28 cellular contexts compared by ENCODE assay signal in genomic region chr4:90174622-90175023, GRCh38. TPM values are rescaled to one million over a fixed set of nuclear protein-coding genes. Genes with fewer than 3 reads are reported as not detected.
DNase-seq lines count a peak whose midpoint lies in the region; ATAC-seq, FAIRE-seq and TF ChIP-seq lines count a peak whose summit lies in the region.
"Had no signal": no experiment of that assay in that cellular context is flagged by ENCODE, and none has a peak within 500 bp of the region (broad histone marks: within the 10 kb centered on the region; RNA-seq: fewer than 3 reads in every experiment).

No MANE protein-coding gene starts in this region.

- H3K9me2 ChIP-seq in HCT116 (ENCODE audit: insufficient read depth) = no peaks in the 10 kb centered on the region
- no peaks in the 10 kb centered on the region for H3K9me2 ChIP-seq in PC-9 (ENCODE audit: insufficient read depth)

- ATAC-seq in HCT116 = peak; percentile 71
- no peak for ATAC-seq in right lobe of liver
- ATAC-seq: HepG2; natural killer cell treated with Interleukin-12 subunit alpha and Interleukin-12 subunit beta and Interleukin-15 and Interleukin-18, amount 100 ng/mL, for 72 hours; stimulated activated naive CD8-positive, alpha-beta T cell treated with anti-CD3 and anti-CD28 coated beads, Interleukin-15, Interleukin-2, amounts not matched to agents 100 U/mL and 50 U/mL, for 24 hours had no signal

- 35% methylated on average over 3 of the region's 3 CpGs for WGBS in right lobe of liver (ENCODE audit: insufficient coverage, low coverage, low lambda C conversion rate, missing lambda C conversion rate)

- intact Hi-C loops in HCT116 (cut with micrococcal nuclease) (no loop called here), PC-9 (cut with micrococcal nuclease; ENCODE audit: unreplicated experiment) (no loop called here), right lobe of liver (cut with DNase I) (no loop called here), vagina (cut with DNase I) (no loop called here)

- peaks cover 11% of the 10 kb centered on the region; the same call in 1 of the 2 replicates for H3F3A ChIP-seq in PC-9 (ENCODE audit: insufficient read depth, low read depth)

- H3K4me1 ChIP-seq in HCT116 (ENCODE audit: control insufficient read depth in 1 of 2, insufficient read depth in 2 of 2, low read length in 2 of 2) = peaks cover 13 to 23% of the 10 kb centered on the region in 2 experiments
- H3K4me1 ChIP-seq in PC-9 (replicated peaks; ENCODE audit: insufficient read depth) = peaks cover 25% of the 10 kb centered on the region
- H3K4me1 ChIP-seq in keratinocyte (ENCODE audit: control insufficient read depth, extremely low read depth, insufficient read depth, low read length) = peaks cover 8% of the 10 kb centered on the region
- H3K4me1 ChIP-seq in right lobe of liver = no peaks in the 10 kb centered on the region
- H3K4me1 ChIP-seq in vagina = no peaks in the 10 kb centered on the region
- H3K4me1 ChIP-seq: adrenal gland, breast epithelium, parathyroid adenoma, SJSA1 had no signal

- peak; percentile 12; the same call in 1 of the 2 replicates for TF ChIP-seq RAD21 in HCT116 (IDR thresholded peaks at IDR 0.05; ENCODE audit: low read depth)

- DNase-seq in HCT116 (ENCODE audit: low read depth, low spot score) (peak; percentile 51), PC-9 (peak; percentile 16 to 90), keratinocyte (ENCODE audit: low read depth, low spot score) (peak; percentile 9), renal cortical epithelial cell (ENCODE audit: low read depth) (peak; percentile 76), NK-92 (lab: John Stamatoyannopoulos, UW; ENCODE audit: unreplicated experiment) (no peak), right lobe of liver (no peak), SHP77 (lab: John Stamatoyannopoulos, UW) (no peak), vagina (ENCODE audit: extremely low spot score in 2 of 2) (no peak)
- DNase-seq: activated CD4-positive, alpha-beta T cell treated with anti-CD3 and anti-CD28 coated beads, Interleukin-2, amount 10 ng/mL, durations not matched to agents 7 days and 5 days; activated gamma-delta T cell treated with Interleukin-2 at 50 U/mL for 16 hours; adrenal gland; CD4-positive, alpha-beta memory T cell; cortex of kidney; DMS79 treated with DMSO at 0.1 percent for 48 hours; HCEC 1CT; heart right ventricle; MG63; NCI-H146; NCI-H69; OCI-M1; stimulated activated CD4-positive, alpha-beta T cell treated with anti-CD3 and anti-CD28 coated beads, Interleukin-2, amount 100 ng/mL, for 24 hours; stimulated activated naive CD8-positive, alpha-beta T cell treated with anti-CD3 and anti-CD28 coated beads, Interleukin-15, Interleukin-2, amounts not matched to agents 100 U/mL and 50 U/mL, for 24 hours; transverse colon had no signal

- H3K9me3 ChIP-seq in HCT116 (ENCODE audit: control insufficient read depth in 1 of 2, insufficient read depth in 1 of 2, low read depth in 1 of 2, low read length in 2 of 2) (no peaks in the 10 kb centered on the region), PC-9 (ENCODE audit: insufficient read depth, low read depth) (no peaks in the 10 kb centered on the region), keratinocyte (ENCODE audit: control insufficient read depth, low read depth, low read length) (no peaks in the 10 kb centered on the region), right lobe of liver (no peaks in the 10 kb centered on the region), vagina (no peaks in the 10 kb centered on the region)
- H3K9me3 ChIP-seq: adrenal gland, breast epithelium, MG63, SJSA1, transverse colon had no signal

- H4K20me1 ChIP-seq in HCT116 (ENCODE audit: insufficient read depth) = no peaks in the 10 kb centered on the region
- H4K20me1 ChIP-seq in PC-9 (ENCODE audit: insufficient read depth) = no peaks in the 10 kb centered on the region
- no peaks in the 10 kb centered on the region for H4K20me1 ChIP-seq in keratinocyte (ENCODE audit: control insufficient read depth, extremely low read depth, insufficient read depth, low read length)

- H3K79me2 ChIP-seq in HCT116 (ENCODE audit: insufficient read depth, low read length) = no peaks in the 10 kb centered on the region
- no peaks in the 10 kb centered on the region for H3K79me2 ChIP-seq in PC-9 (ENCODE audit: low read depth)
- H3K79me2 ChIP-seq in keratinocyte (ENCODE audit: control insufficient read depth, insufficient read depth, low read length) = no peaks in the 10 kb centered on the region
- H3K79me2 ChIP-seq: parathyroid adenoma had no signal

- no TSS peak for BruUV-seq in HCT116 (replicated peaks; lab: Mats Ljungman, UMichigan)
- no TSS peak for BruUV-seq in PC-9 (replicated peaks; lab: Mats Ljungman, UMichigan)

- TF ChIP-seq CTCF in HCT116 (IDR thresholded peaks at IDR 0.05 in 2 of 3, conservative IDR thresholded peaks at IDR 0.05 in 1 of 3; ENCODE audit: borderline replicate concordance in 1 of 3, insufficient read depth in 1 of 3, low read depth in 2 of 3, low read length in 2 of 3) (no peak), PC-9 (conservative IDR thresholded peaks at IDR 0.05) (no peak), keratinocyte (optimal IDR thresholded peaks at IDR 0.05 in 1 of 3, IDR thresholded peaks at IDR 0.05 in 1 of 3, conservative IDR thresholded peaks at IDR 0.05 in 1 of 3; ENCODE audit: extremely low read depth in 1 of 3, insufficient read depth in 2 of 3, low read length in 3 of 3) (no peak), right lobe of liver (IDR thresholded peaks at IDR 0.05) (no peak), vagina (IDR thresholded peaks at IDR 0.05) (no peak)

- TF ChIP-seq POLR2A in HCT116 (IDR thresholded peaks at IDR 0.05; ENCODE audit: borderline replicate concordance, extremely low read depth, insufficient read depth, insufficient read length) (no peak), right lobe of liver (IDR thresholded peaks at IDR 0.05) (no peak), vagina (IDR thresholded peaks at IDR 0.05) (no peak)

- H3K4me3 ChIP-seq in HCT116 (replicated peaks in 1 of 2; ENCODE audit: low read depth in 1 of 2, low read length in 2 of 2) (peak overlapping the region in 1 of 2 experiments; percentile 11; a peak in 1 of 4 replicates), PC-9 (no peak overlapping the region), keratinocyte (ENCODE audit: control insufficient read depth in 2 of 3, extremely low read depth in 1 of 3, insufficient read depth in 2 of 3, low read depth in 1 of 3, low read length in 3 of 3) (peak overlapping the region in 1 of 3 experiments; percentile 5), right lobe of liver (no peak overlapping the region), vagina (no peak overlapping the region)
- H3K4me3 ChIP-seq: adrenal gland, breast epithelium, heart right ventricle, MG63, SJSA1, transverse colon had no signal

- H3K9ac ChIP-seq in HCT116 (ENCODE audit: low read length) (no peak overlapping the region), keratinocyte (ENCODE audit: control insufficient read depth, extremely low read depth, insufficient read depth, low read length) (no peak overlapping the region)
- H3K9ac ChIP-seq: parathyroid adenoma had no signal

- H3K36me3 ChIP-seq in HCT116 (ENCODE audit: control insufficient read depth in 1 of 2, insufficient read depth in 2 of 2, low read length in 2 of 2) = no peaks in the 10 kb centered on the region
- H3K36me3 ChIP-seq in PC-9 (ENCODE audit: low read depth) = no peaks in the 10 kb centered on the region
- no peaks in the 10 kb centered on the region for H3K36me3 ChIP-seq in keratinocyte (ENCODE audit: control insufficient read depth in 2 of 2, extremely low read depth in 1 of 2, insufficient read depth in 2 of 2, low read length in 2 of 2)
- H3K36me3 ChIP-seq in right lobe of liver = no peaks in the 10 kb centered on the region
- H3K36me3 ChIP-seq in vagina = no peaks in the 10 kb centered on the region
- H3K36me3 ChIP-seq: adrenal gland, breast epithelium, heart right ventricle, MG63, SJSA1, transverse colon had no signal

- CTCF ChIA-PET in HCT116 (lab: Charles Lee) = no interaction called here
- CTCF ChIA-PET in PC-9 (lab: Charles Lee) = no interaction called here

- dilution Hi-C loops in keratinocyte (cut with MboI; ENCODE audit: extremely low pct_ligation_motif_present, low sequenced_read_pairs) = no loop called here

- POLR2A ChIA-PET in HCT116 (lab: Charles Lee) = no interaction called here
- POLR2A ChIA-PET in PC-9 (lab: Charles Lee; ENCODE audit: unreplicated experiment) = no interaction called here

- H3K27ac ChIP-seq in HCT116 (ENCODE audit: low read depth, low read length) (no peak overlapping the region; the same call in 1 of the 2 replicates), PC-9 (peak overlapping the region; percentile 83), keratinocyte (ENCODE audit: control insufficient read depth, insufficient read depth, low read length) (no peak overlapping the region), right lobe of liver (no peak overlapping the region), vagina (no peak overlapping the region)
- H3K27ac ChIP-seq: adrenal gland, heart right ventricle, parathyroid adenoma, SJSA1, transverse colon had no signal

- no peak overlapping the region for H2AFZ ChIP-seq in HCT116 (ENCODE audit: low read depth, low read length, poor library complexity, severe bottlenecking)
- H2AFZ ChIP-seq in PC-9 = no peak overlapping the region
- no peak overlapping the region for H2AFZ ChIP-seq in keratinocyte (ENCODE audit: control insufficient read depth, low read length)
- H2AFZ ChIP-seq: parathyroid adenoma had no signal

- RAD21 ChIA-PET in HCT116 (lab: Charles Lee; ENCODE audit: low non-redundant PET in 1 of 2, low total read pairs in 2 of 2, uncharacterized antibody in 2 of 2, unreplicated experiment in 2 of 2) = no interaction called here

- H3K27me3 ChIP-seq in HCT116 (ENCODE audit: insufficient read depth, low read length) (no peaks in the 10 kb centered on the region), PC-9 (ENCODE audit: insufficient read depth, low read depth) (no peaks in the 10 kb centered on the region), keratinocyte (ENCODE audit: control insufficient read depth, extremely low read depth, insufficient read depth, low read length) (no peaks in the 10 kb centered on the region), right lobe of liver (no peaks in the 10 kb centered on the region), vagina (no peaks in the 10 kb centered on the region)
- H3K27me3 ChIP-seq: adrenal gland, breast epithelium, heart right ventricle, MG63, SJSA1, transverse colon had no signal

- peak; percentile 75 for FAIRE-seq in keratinocyte (lab: Jason Lieb, UNC)
- FAIRE-seq: HepG2 had no signal

- H3K9me1 ChIP-seq in keratinocyte (ENCODE audit: control insufficient read depth, extremely low read depth, insufficient read depth, low read length) = no peaks in the 10 kb centered on the region

- H3K4me2 ChIP-seq in HCT116 (ENCODE audit: low read length) (peak overlapping the region; percentile 60), PC-9 (peak overlapping the region; percentile 66), keratinocyte (ENCODE audit: control insufficient read depth, extremely low read depth, insufficient read depth, low read depth, low read length) (peak overlapping the region; percentile 29)

RNA-seq across cellular contexts. Expression of gene CCSER1, which starts 47.4 kb away (rescaled TPM):
- 6.7 TPM for total RNA-seq in HCT116 (2021; ENCODE audit: unreplicated experiment)
- polyA plus RNA-seq in HCT116 (2012) = 1.6 and 2.0 TPM in 2 replicates
- total RNA-seq in PC-9 (2021) = 4.1 and 5.9 TPM in 2 replicates
- 1.2 to 1.4 TPM (median 1.2 TPM) in 3 replicates for polyA plus RNA-seq in keratinocyte
- 1.6 TPM for polyA plus RNA-seq in keratinocyte (2011; ENCODE audit: low read depth)
- 0.70 and 0.84 TPM in 2 replicates for polyA plus RNA-seq in keratinocyte (2011; cell fraction: cytosol; rRNA removed)
- polyA plus RNA-seq in keratinocyte (2011; cell fraction: nucleus; rRNA removed) = 2.0 and 2.9 TPM in 2 replicates
- polyA plus RNA-seq in keratinocyte (2012; ENCODE audit: low replicate concordance) = 0.74 and 1.1 TPM in 2 replicates
- 0.33 to 5.1 TPM (median 3.5 TPM) in 3 replicates for polyA minus RNA-seq in keratinocyte
- 3.1 TPM for polyA minus RNA-seq in keratinocyte (2011; cell fraction: cytosol; rRNA and poly(A)+ RNA removed)
- polyA minus RNA-seq in keratinocyte (2011; cell fraction: nucleus; rRNA and poly(A)+ RNA removed) = 6.2 and 10.9 TPM in 2 replicates
- total RNA-seq in renal cortical epithelial cell = 2.4 and 5.7 TPM in 2 replicates
- total RNA-seq in right lobe of liver = under 1 TPM; 0.15 to 1.00 (median 0.65) TPM
- total RNA-seq in vagina = 8.1 TPM
- total RNA-seq: HepG2, SJSA1 had no signal
- polyA plus RNA-seq: HepG2 had no signal

Comparison
In these comparisons a context has a peak if more than half of its experiments do, and no peak if none do; other contexts are left out.
1. DNase-seq: peak in HCT116 (single experiment), PC-9 (2 of 2), keratinocyte (single experiment) and renal cortical epithelial cell (single experiment); none in NK-92 (single experiment), right lobe of liver (0 of 3), SHP77 (0 of 2) and vagina (0 of 2).
2. Peak in every context shown above with its lines, with median percentiles within 50 percentile points of each other: H3K4me2 ChIP-seq.